In the genomic region with DNA sequence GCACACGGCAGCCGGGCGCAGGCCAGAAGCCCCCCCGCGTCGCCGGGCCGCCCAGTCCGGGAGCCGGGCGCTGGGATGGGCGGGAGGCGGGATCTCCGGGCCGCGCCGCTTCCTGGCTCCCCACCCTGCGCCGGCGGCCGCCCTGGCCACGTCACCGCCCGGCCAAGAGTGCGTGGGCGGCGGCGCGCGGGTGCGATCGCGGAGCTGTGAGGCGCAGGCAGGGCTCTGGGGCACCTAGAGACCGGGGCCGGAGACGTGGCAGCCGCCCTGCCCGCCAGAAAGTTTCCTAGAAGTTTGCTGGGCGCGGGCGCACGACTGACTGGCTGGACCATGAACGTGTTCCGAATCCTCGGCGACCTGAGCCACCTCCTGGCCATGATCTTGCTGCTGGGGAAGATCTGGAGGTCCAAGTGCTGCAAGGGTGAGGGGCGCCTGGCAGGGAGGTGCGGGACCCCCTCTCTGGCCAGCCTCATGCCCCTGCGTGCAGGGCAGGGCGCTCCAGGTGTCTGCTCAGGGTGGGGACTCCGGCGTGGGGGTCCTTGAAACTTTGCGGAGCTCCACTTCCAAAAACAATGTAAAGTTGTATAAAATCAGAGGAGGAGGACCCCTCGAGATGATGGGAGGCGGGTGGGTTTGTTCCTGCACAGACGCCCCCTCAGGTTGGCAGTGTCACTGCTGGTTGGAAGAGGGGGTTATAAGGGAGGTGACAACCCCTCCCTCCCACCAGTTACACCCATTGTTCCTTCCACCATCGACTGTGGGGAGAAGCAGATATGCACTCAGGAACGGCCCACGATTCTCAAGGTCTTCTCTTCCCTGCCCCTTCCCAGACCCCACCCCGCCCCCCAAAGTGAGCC, we compare ENCODE assay signal across 8 cellular contexts. TPM values are rescaled to one million over a fixed set of nuclear protein-coding genes. Genes with fewer than 3 reads are reported as not detected.
DNase-seq lines count a peak whose midpoint lies in the region; TF ChIP-seq lines count a peak whose summit lies in the region.

A gene (plus strand): TSS at position 193 of the 857 bp plus-strand sequence. CDS start 138 bp downstream, at position 331.

- peak within 1 kb of the TSS; percentile 88 for H3K4me2 ChIP-seq in GM23248 (ENCODE audit: unreplicated experiment)

- H3K9me2 ChIP-seq in GM23248 (ENCODE audit: insufficient read depth): no peaks in the 10 kb centered on the region

- H3K27me3 ChIP-seq in GM23248 (replicated peaks; ENCODE audit: insufficient read depth): no peaks in the 10 kb centered on the region

- H3F3A ChIP-seq in GM23248 (ENCODE audit: insufficient read depth): no peaks in the 10 kb centered on the region

- H3K9me3 Mint-ChIP-seq in T-helper 2 cell treated with Interferon-gamma antibody and Interleukin-4, amounts not matched to agents 5 μg/mL and 100 μg/mL, for 36 hours: no peaks in the 10 kb centered on the region

- H3K4me1 ChIP-seq in GM23248 (ENCODE audit: insufficient read depth): 0 out of 2 replicates have a peak, but pooled peaks cover 3% of the 10 kb centered on the region

- peak within 1 kb of the TSS; percentile 100 for H3K9ac ChIP-seq in GM23248

- peak within 1 kb of the TSS; percentile 98 for H3K4me3 ChIP-seq in GM23248

- TF ChIP-seq CTCF in 22Rv1 (IDR thresholded peaks at IDR 0.05): peak; percentile 17; the same call in 1 of the 2 replicates

- WGBS in GM23248 (ENCODE audit: low coverage in 1 of 2, low lambda C conversion rate in 2 of 2, missing lambda C conversion rate in 2 of 2), 2 experiments: 1 to 2% methylated on average over 24 to 50 of the region's 61 CpGs

- peak within 1 kb of the TSS; percentile 91 for H2AFZ ChIP-seq in GM23248

- H4K20me1 ChIP-seq in GM23248 (ENCODE audit: insufficient read depth): no peaks in the 10 kb centered on the region

- in situ Hi-C loops in GM23248 (cut with MboI): no loop called here
- in situ Hi-C loops in T47D (cut with HindIII; ENCODE audit: low pct_unique_long_range_greater_than_20kb, low sequenced_read_pairs): no loop called here

- H3K27ac Mint-ChIP-seq in T-helper 2 cell treated with Interferon-gamma antibody and Interleukin-4, amounts not matched to agents 5 μg/mL and 100 μg/mL, for 36 hours: peak within 1 kb of the TSS; percentile 26

- no peaks in the 10 kb centered on the region for H3K36me3 Mint-ChIP-seq in T-helper 2 cell treated with Interferon-gamma antibody and Interleukin-4, amounts not matched to agents 5 μg/mL and 100 μg/mL, for 36 hours (ENCODE audit: low read depth)

- peaks cover 38% of the 10 kb centered on the region for H3K27me3 Mint-ChIP-seq in T-helper 2 cell treated with Interferon-gamma antibody and Interleukin-4, amounts not matched to agents 5 μg/mL and 100 μg/mL, for 36 hours (ENCODE audit: low read depth)

- H3K27ac ChIP-seq in 22Rv1 (no peak within 1 kb of the TSS), GM23248 (peak within 1 kb of the TSS; percentile 89)

- H3K79me2 ChIP-seq in GM23248 (ENCODE audit: insufficient read depth): peaks cover 52% of the 10 kb centered on the region

- H3K4me1 Mint-ChIP-seq in T-helper 2 cell treated with Interferon-gamma antibody and Interleukin-4, amounts not matched to agents 5 μg/mL and 100 μg/mL, for 36 hours (ENCODE audit: low read depth): peaks cover 11% of the 10 kb centered on the region

- no peaks in the 10 kb centered on the region for H3K9me3 ChIP-seq in GM23248 (ENCODE audit: low read depth)

- peak; percentile 95 for DNase-seq in GM23248
- DNase-seq in T-helper 2 cell treated with Interferon-gamma antibody and Interleukin-4, amounts not matched to agents 5 μg/mL and 100 μg/mL, for 36 hours (ENCODE audit: low spot score): peak; percentile 79
- peak; percentile 61 to 63 for DNase-seq in T47D (ENCODE audit: low read depth in 1 of 2, low spot score in 1 of 2)
- DNase-seq in iris pigment epithelial cell (ENCODE audit: low read depth): peak; percentile 76
- peak; percentile 82 for DNase-seq in stimulated activated CD4-positive, alpha-beta T cell treated with anti-CD3 and anti-CD28 coated beads, Interleukin-15, amount 100 ng/mL, for 24 hours
- no peak for DNase-seq in NCI-H446 treated with DMSO at 0.1 percent for 48 hours (lab: John Stamatoyannopoulos, UW)
- no peak for DNase-seq in SHP77 (lab: John Stamatoyannopoulos, UW)

- H3K4me3 Mint-ChIP-seq in T-helper 2 cell treated with Interferon-gamma antibody and Interleukin-4, amounts not matched to agents 5 μg/mL and 100 μg/mL, for 36 hours: peak within 1 kb of the TSS; percentile 78

- 0 out of 2 replicates have a peak, but pooled peaks cover 5% of the 10 kb centered on the region for H3K36me3 ChIP-seq in GM23248 (ENCODE audit: low read depth)

RNA-seq across cellular contexts. Expression of the gene that starts here (rescaled TPM):
- 191 and 197 TPM in 2 replicates for total RNA-seq in GM23248 (2014; rRNA removed; shearing (Covaris generic))
- polyA plus RNA-seq in GM23248 (2016; fragmentation: Nextera tagmentation; extraction: Ambion mirVana): 326 and 335 TPM in 2 replicates

Comparison
In these comparisons a context has a peak if more than half of its experiments do, and no peak if none do; other contexts are left out.
1. DNase-seq: peak in GM23248 (single experiment), T-helper 2 cell treated with Interferon-gamma antibody and Interleukin-4, amounts not matched to agents 5 μg/mL and 100 μg/mL, for 36 hours (single experiment), T47D (2 of 2), iris pigment epithelial cell (single experiment) and stimulated activated CD4-positive, alpha-beta T cell treated with anti-CD3 and anti-CD28 coated beads, Interleukin-15, amount 100 ng/mL, for 24 hours (single experiment); none in NCI-H446 treated with DMSO at 0.1 percent for 48 hours (single experiment) and SHP77 (0 of 2).